11 cellular contexts compared by ENCODE assay signal in the genomic region with DNA sequence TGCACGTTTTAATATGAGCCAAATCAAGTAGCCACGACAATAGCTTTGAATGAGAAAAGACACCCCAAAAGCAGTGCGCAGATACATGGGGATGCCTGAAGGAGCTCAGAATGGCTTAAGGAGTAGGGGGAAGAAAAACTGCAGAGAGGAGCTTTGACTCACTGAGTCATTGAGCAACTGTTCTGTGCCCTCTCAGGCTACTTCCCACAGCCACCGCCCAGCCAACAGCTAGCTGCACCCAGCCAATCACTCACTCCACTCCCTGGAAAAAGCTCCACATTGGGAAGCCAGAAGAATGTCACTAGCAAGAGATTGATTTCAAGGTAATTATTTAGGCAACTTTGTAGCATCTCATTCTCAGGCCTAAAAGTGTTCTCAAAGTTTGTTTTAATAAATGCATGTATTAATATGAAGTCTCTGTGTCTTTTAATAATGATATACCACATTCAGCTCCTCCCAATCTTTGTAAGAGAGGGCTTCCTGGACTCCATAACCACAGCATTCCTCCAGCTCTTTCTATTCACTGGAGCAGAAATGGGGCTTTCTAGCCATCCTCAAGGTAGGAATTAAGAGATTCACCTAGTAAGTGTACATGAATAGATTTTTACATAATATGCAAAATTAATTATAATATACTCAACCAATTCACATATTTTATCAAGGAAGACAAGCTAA. TPM values are rescaled to one million over a fixed set of nuclear protein-coding genes. Genes with fewer than 3 reads are reported as not detected.
A peak's percentile ranks its signal among the peaks of the same experiment; 100 is the strongest.
DNase-seq lines count a peak whose midpoint lies in the region; ATAC-seq, FAIRE-seq and TF ChIP-seq lines count a peak whose summit lies in the region.
"Had no signal": no experiment of that assay in that cellular context is flagged by ENCODE, and none has a peak within 500 bp of the region (broad histone marks: within the 10 kb centered on the region; RNA-seq: fewer than 3 reads in every experiment).

No MANE protein-coding gene starts in this region.

- H3K79me2 ChIP-seq in hepatocyte = peaks cover 2% of the 10 kb centered on the region
- H3K79me2 ChIP-seq in MM.1S (ENCODE audit: low read length) = no peaks in the 10 kb centered on the region

- H3K27ac ChIP-seq in rectal smooth muscle tissue (ENCODE audit: low read depth, low read length) = peak overlapping the region; percentile 73
- H3K27ac ChIP-seq in hepatocyte = no peak overlapping the region
- no peak overlapping the region for H3K27ac ChIP-seq in MM.1S (ENCODE audit: low read length)
- H3K27ac ChIP-seq: KMS-11 had no signal

- DNase-seq in GM12891 (ENCODE audit: insufficient read length, low spot score) = no peak
- DNase-seq in SIG-M5 (lab: John Stamatoyannopoulos, UW) = peak; percentile 53
- peak; percentile 63 for DNase-seq in fibroblast of gingiva (ENCODE audit: low read depth)
- no peak for DNase-seq in hepatocyte (ENCODE audit: low spot score)
- no peak for DNase-seq in DMS153 treated with DMSO at 0.1 percent for 48 hours (lab: John Stamatoyannopoulos, UW; ENCODE audit: unreplicated experiment)
- DNase-seq in MM.1S = no peak

- no peaks in the 10 kb centered on the region for H3K9me3 ChIP-seq in hepatocyte (ENCODE audit: low read depth)
- H3K9me3 ChIP-seq in MM.1S (replicated peaks; ENCODE audit: insufficient read depth, low read length) = no peaks in the 10 kb centered on the region

- H3K4me1 ChIP-seq in rectal smooth muscle tissue (ENCODE audit: control insufficient read depth, insufficient read depth, low read length) (peaks cover 31% of the 10 kb centered on the region), hepatocyte (ENCODE audit: insufficient read depth) (no peaks in the 10 kb centered on the region), MM.1S (ENCODE audit: low read length) (no peaks in the 10 kb centered on the region)

- H3F3A ChIP-seq in MM.1S (ENCODE audit: insufficient read depth, low read length) = no peaks in the 10 kb centered on the region

- H3K9me2 ChIP-seq in hepatocyte (replicated peaks; ENCODE audit: insufficient read depth) = no peaks in the 10 kb centered on the region
- H3K9me2 ChIP-seq in MM.1S (replicated peaks; ENCODE audit: insufficient read depth, low read length) = no peaks in the 10 kb centered on the region

- H2AFZ ChIP-seq in hepatocyte (no peak overlapping the region), MM.1S (ENCODE audit: low read length) (no peak overlapping the region)

- no peaks in the 10 kb centered on the region for H4K20me1 ChIP-seq in hepatocyte (ENCODE audit: insufficient read depth, poor library complexity, severe bottlenecking)
- no peaks in the 10 kb centered on the region for H4K20me1 ChIP-seq in MM.1S (ENCODE audit: insufficient read depth, low read length)

- ATAC-seq in HG03469 (IDR thresholded peaks at IDR 0.05; ENCODE audit: unreplicated experiment) = no peak

- H3K9ac ChIP-seq in rectal smooth muscle tissue (ENCODE audit: low read length) (no peak overlapping the region), MM.1S (ENCODE audit: low read length) (no peak overlapping the region)
- H3K9ac ChIP-seq: KMS-11 had no signal

- H3K36me3 ChIP-seq in rectal smooth muscle tissue (ENCODE audit: control insufficient read depth, insufficient read depth, low read length) (no peaks in the 10 kb centered on the region), hepatocyte (replicated peaks; ENCODE audit: insufficient read depth, low read depth) (no peaks in the 10 kb centered on the region), MM.1S (replicated peaks; ENCODE audit: insufficient read depth, low read length) (no peaks in the 10 kb centered on the region)

- 91% methylated on average over 4 of the region's 4 CpGs for WGBS in hepatocyte (ENCODE audit: low lambda C conversion rate, missing lambda C conversion rate)

- FAIRE-seq in GM12891 (lab: Jason Lieb, UNC) = peak; percentile 16
- FAIRE-seq: H54 had no signal

- H3K4me2 ChIP-seq in hepatocyte (no peak overlapping the region), MM.1S (ENCODE audit: low read depth, low read length) (no peak overlapping the region)
- H3K4me2 ChIP-seq: KMS-11 had no signal

- no peak overlapping the region for H3K4me3 ChIP-seq in rectal smooth muscle tissue (ENCODE audit: low read length)
- H3K4me3 ChIP-seq in hepatocyte = no peak overlapping the region
- no peak overlapping the region for H3K4me3 ChIP-seq in MM.1S (ENCODE audit: low read length)
- H3K4me3 ChIP-seq: SJSA1 had no signal

- no peak for TF ChIP-seq POLR2A in GM12891 (IDR thresholded peaks at IDR 0.05; ENCODE audit: low read depth, low read length)

- H3K27me3 ChIP-seq in rectal smooth muscle tissue (ENCODE audit: control insufficient read depth, insufficient read depth, low read length) (no peaks in the 10 kb centered on the region), hepatocyte (no peaks in the 10 kb centered on the region), MM.1S (replicated peaks; ENCODE audit: insufficient read depth, low read length) (no peaks in the 10 kb centered on the region)
- H3K27me3 ChIP-seq: SJSA1 had no signal

- TF ChIP-seq CTCF in hepatocyte (IDR thresholded peaks at IDR 0.05; ENCODE audit: poor library complexity) (no peak), MM.1S (IDR thresholded peaks at IDR 0.05; ENCODE audit: low read length) (no peak)

TF ChIP-seq in GM12891, 5 proteins besides CTCF, POLR2A, EP300 and RAD21:
- TF ChIP-seq SPI1 (IDR thresholded peaks at IDR 0.05; ENCODE audit: low read depth, low read length) (no peak), POU2F2 (IDR thresholded peaks at IDR 0.05; ENCODE audit: low read depth, low read length) (no peak), TAF1 (IDR thresholded peaks at IDR 0.05; ENCODE audit: low read depth, low read length) (no peak), POLR2AphosphoS5 (IDR thresholded peaks at IDR 0.05; ENCODE audit: low read depth, low read length) (no peak), PAX5 (IDR thresholded peaks at IDR 0.05; ENCODE audit: insufficient read depth, low read length, severe bottlenecking) (no peak)

RNA-seq across cellular contexts. Expression of a gene that starts 16.8 kb away (rescaled TPM):
- polyA plus RNA-seq in GM12891 (2012; ENCODE audit: low read depth, missing spikeins) = 21.9 TPM
- 16.5 and 17.6 TPM in 2 replicates for total RNA-seq in hepatocyte
- 13.1 and 14.9 TPM in 2 replicates for polyA plus RNA-seq in hepatocyte

Comparison
In these comparisons a context has a peak if more than half of its experiments do, and no peak if none do; other contexts are left out.
1. DNase-seq: peak in SIG-M5 (single experiment) and fibroblast of gingiva (single experiment); none in GM12891 (single experiment), hepatocyte (single experiment), DMS153 treated with DMSO at 0.1 percent for 48 hours (single experiment) and MM.1S (single experiment).